8 cellular contexts compared by ENCODE assay signal in the genomic region with DNA sequence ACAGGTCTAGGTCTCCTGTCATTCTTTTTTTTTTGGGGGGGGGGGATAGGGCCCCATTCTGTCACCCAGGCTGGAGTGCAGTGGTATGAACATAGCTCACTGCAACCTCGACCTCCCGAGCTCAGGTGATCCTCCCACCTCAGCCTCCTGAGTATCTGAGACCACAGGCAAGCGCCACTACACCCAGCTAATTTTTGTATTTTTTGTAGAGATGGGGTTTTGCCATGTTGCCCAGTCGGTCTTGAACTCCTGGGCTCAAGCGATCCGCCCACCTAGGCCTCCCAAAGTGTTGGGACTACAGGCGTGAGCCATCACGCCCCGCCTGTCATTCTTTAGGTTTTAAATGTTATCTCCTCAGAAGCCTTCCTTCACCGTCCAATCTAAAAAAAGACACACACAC. TPM values are rescaled to one million over a fixed set of nuclear protein-coding genes. Genes with fewer than 3 reads are reported as not detected.
DNase-seq lines count a peak whose midpoint lies in the region; ATAC-seq, FAIRE-seq and TF ChIP-seq lines count a peak whose summit lies in the region.

No MANE protein-coding gene starts in this region.

- no peak for TF ChIP-seq POLR2A in GM12891 (IDR thresholded peaks at IDR 0.05; ENCODE audit: low read depth, low read length)

- 24 to 29% (median 26%) methylated on average over 10 of the region's 10 CpGs for WGBS in psoas muscle, 3 donors

- no peak for DNase-seq in T-helper 17 cell
- no peak for DNase-seq in foreskin fibroblast
- DNase-seq in psoas muscle, result no peak
- no peak for DNase-seq in GM12891 (ENCODE audit: insufficient read length, low spot score)
- DNase-seq in DMS 273 (lab: John Stamatoyannopoulos, UW; ENCODE audit: unreplicated experiment), result no peak

- H3K9me3 ChIP-seq in T-helper 17 cell (ENCODE audit: control insufficient read depth, low read length, poor library complexity, severe bottlenecking), result no peaks in the 10 kb centered on the region
- no peaks in the 10 kb centered on the region for H3K9me3 ChIP-seq in psoas muscle

- peak overlapping the region; percentile 70 for H3K4me3 ChIP-seq in GM08714 (ENCODE audit: low read length)
- peak overlapping the region; percentile 94 to 96 for H3K4me3 ChIP-seq in foreskin fibroblast (ENCODE audit: low read depth in 1 of 2, low read length in 2 of 2)
- H3K4me3 ChIP-seq in psoas muscle, result peak overlapping the region; percentile 89

- FAIRE-seq in GM12891 (lab: Jason Lieb, UNC), result no peak

- ATAC-seq in T-helper 17 cell, result no peak
- ATAC-seq in psoas muscle, result peak in 1 of 4 donors; percentile 4
- no peak for ATAC-seq in HG03439 (IDR thresholded peaks at IDR 0.05; ENCODE audit: unreplicated experiment)
- no peak for ATAC-seq in HG02885 (IDR thresholded peaks at IDR 0.05; ENCODE audit: poor library complexity, unreplicated experiment)

- H3K27ac ChIP-seq in psoas muscle, result peak overlapping the region; percentile 99

- peaks cover 9% of the 10 kb centered on the region for H3K36me3 Mint-ChIP-seq in T-helper 17 cell (ENCODE audit: low read depth)

- intact Hi-C loops in psoas muscle (cut with DNase I), result no loop called here

- peak overlapping the region; percentile 99 for H3K4me3 Mint-ChIP-seq in T-helper 17 cell

- peaks cover 0 to 36% of the 10 kb centered on the region in 2 donors for H3K36me3 ChIP-seq in psoas muscle (ENCODE audit: insufficient read depth in 1 of 2, low read depth in 1 of 2)

- no peaks in the 10 kb centered on the region for H3K27me3 Mint-ChIP-seq in T-helper 17 cell

- no peak for TF ChIP-seq CTCF in foreskin fibroblast (IDR thresholded peaks at IDR 0.05; ENCODE audit: low read depth, low read length)
- no peak for TF ChIP-seq CTCF in psoas muscle (IDR thresholded peaks at IDR 0.05)

- peak overlapping the region; percentile 97 for H3K27ac Mint-ChIP-seq in T-helper 17 cell

- peaks cover 27% of the 10 kb centered on the region for H3K4me1 Mint-ChIP-seq in T-helper 17 cell

- H3K27me3 ChIP-seq in psoas muscle (ENCODE audit: insufficient read depth in 3 of 3, low read length in 2 of 3), result no peaks in the 10 kb centered on the region

- H3K4me1 ChIP-seq in psoas muscle, result peaks cover 15% of the 10 kb centered on the region

TF ChIP-seq in GM12891, 5 proteins besides CTCF, POLR2A, EP300 and RAD21:
- TF ChIP-seq POLR2AphosphoS5 (IDR thresholded peaks at IDR 0.05; ENCODE audit: low read depth, low read length), result no peak
- no peak for TF ChIP-seq SPI1 (IDR thresholded peaks at IDR 0.05; ENCODE audit: low read depth, low read length)
- no peak for TF ChIP-seq PAX5 (IDR thresholded peaks at IDR 0.05; ENCODE audit: insufficient read depth, low read length, severe bottlenecking)
- TF ChIP-seq TAF1 (IDR thresholded peaks at IDR 0.05; ENCODE audit: low read depth, low read length), result no peak
- no peak for TF ChIP-seq POU2F2 (IDR thresholded peaks at IDR 0.05; ENCODE audit: low read depth, low read length)

RNA-seq across cellular contexts. Expression of a gene that starts 0.8 kb away (rescaled TPM):
- total RNA-seq in T-helper 17 cell (10 to 100 TPM; 29.4 to 37.0 TPM), psoas muscle (100 to 1,000 TPM in 2 of 4 donors, 10 to 100 TPM in 2; 70.7 to 133 (median 95.3) TPM)
- 100 to 1,000 TPM; 128 to 468 (median 281) TPM for polyA plus RNA-seq in psoas muscle
- polyA plus RNA-seq in GM12891 (2012; ENCODE audit: low read depth, missing spikeins), result 77.1 TPM

RNA-seq across cellular contexts. Expression of a gene that starts 0.8 kb away (rescaled TPM):
- total RNA-seq in T-helper 17 cell (1 to 10 TPM in 1 of 2 donors, under 1 TPM in 1; 0.55 to 1.3 TPM), psoas muscle (under 1 TPM in 2 of 4 donors, not detected in 2; 0.15 to 0.32 TPM)
- under 1 TPM; 0.06 to 0.39 (median 0.29) TPM for polyA plus RNA-seq in psoas muscle
- 17.9 TPM for polyA plus RNA-seq in GM12891 (2012; ENCODE audit: low read depth, missing spikeins)

RNA-seq across cellular contexts. Expression of a gene that starts 25.1 kb away (rescaled TPM):
- total RNA-seq in T-helper 17 cell (10 to 100 TPM; 45.2 to 51.9 TPM), psoas muscle (10 to 100 TPM; 15.9 to 53.9 (median 44.7) TPM)
- polyA plus RNA-seq in psoas muscle, result 100 to 1,000 TPM in 1 of 3 donors, 10 to 100 TPM in 2; 40.8 to 122 (median 90.2) TPM
- 37.7 TPM for polyA plus RNA-seq in GM12891 (2012; ENCODE audit: low read depth, missing spikeins)

RNA-seq across cellular contexts. Expression of a gene that starts 26.3 kb away (rescaled TPM):
- total RNA-seq in T-helper 17 cell, result 10 to 100 TPM; 19.2 to 20.4 TPM
- 1 to 10 TPM; 3.4 to 6.1 (median 4.3) TPM for total RNA-seq in psoas muscle
- 1 to 10 TPM; 2.8 to 6.3 (median 3.2) TPM for polyA plus RNA-seq in psoas muscle
- polyA plus RNA-seq in GM12891 (2012; ENCODE audit: low read depth, missing spikeins), result 7.1 TPM

RNA-seq across cellular contexts. Expression of a gene that starts 53.8 kb away (rescaled TPM):
- 10 to 100 TPM; 16.4 to 21.8 TPM for total RNA-seq in T-helper 17 cell
- total RNA-seq in psoas muscle, result 10 to 100 TPM; 14.4 to 72.3 (median 44.7) TPM
- 10 to 100 TPM; 17.0 to 69.7 (median 19.6) TPM for polyA plus RNA-seq in psoas muscle
- 13.0 TPM for polyA plus RNA-seq in GM12891 (2012; ENCODE audit: low read depth, missing spikeins)
